In the genomic region with DNA sequence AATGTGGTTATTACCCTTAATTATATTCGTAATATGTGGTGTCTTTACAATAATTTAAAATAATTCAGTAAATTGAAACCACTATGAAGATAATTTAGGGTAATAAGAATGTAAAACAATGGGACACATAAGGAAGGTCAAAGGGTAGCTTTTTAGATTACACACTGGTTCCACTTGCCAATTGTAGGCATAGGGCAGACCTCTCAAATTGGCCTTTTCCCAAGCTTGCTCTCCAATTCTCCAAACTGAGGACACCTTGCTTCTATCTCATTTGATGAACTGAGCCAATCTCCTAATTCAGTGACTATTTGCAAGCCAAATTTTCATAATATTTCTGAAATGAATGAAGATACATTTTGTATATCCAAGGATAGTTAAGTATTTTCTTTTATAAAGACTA, we compare ENCODE assay signal across 38 cellular contexts.
"Had no signal": no experiment of that assay in that cellular context is flagged by ENCODE, and none has a peak within 500 bp of the region (broad histone marks: within the 10 kb centered on the region; RNA-seq: fewer than 3 reads in every experiment).

No MANE protein-coding gene starts in this region.

- H3K36me3 Mint-ChIP-seq: activated CD4-positive, alpha-beta memory T cell treated with anti-CD3 and anti-CD28 coated beads for 36 hours; activated naive CD4-positive, alpha-beta T cell treated with anti-CD3 and anti-CD28 coated beads, Interleukin-2, amount 50 U/mL, for 72 hours; activated naive CD8-positive, alpha-beta T cell treated with anti-CD3 and anti-CD28 coated beads for 36 hours had no signal

- H3K27me3 Mint-ChIP-seq: activated B cell treated with CpG ODN at 0.5 μM for 24 hours; activated CD4-positive, alpha-beta memory T cell treated with anti-CD3 and anti-CD28 coated beads for 36 hours; activated CD4-positive, alpha-beta T cell treated with anti-CD3 and anti-CD28 coated beads, Interleukin-2, amount 10 ng/mL, durations not matched to agents 24 days and 14 days; activated CD8-positive, alpha-beta T cell treated with anti-CD3 and anti-CD28 coated beads for 36 hours; activated naive CD8-positive, alpha-beta T cell treated with anti-CD3 and anti-CD28 coated beads for 36 hours; activated T-helper 17 cell treated with anti-CD3 and anti-CD28 coated beads, Interleukin-2, amount 50 U/mL, for 72 hours had no signal

- H3K9me3 Mint-ChIP-seq: activated B cell treated with CpG ODN at 0.5 μM for 24 hours; activated CD4-positive, alpha-beta memory T cell treated with anti-CD3 and anti-CD28 coated beads for 36 hours; activated CD4-positive, alpha-beta T cell treated with anti-CD3 and anti-CD28 coated beads, Interleukin-2, amount 10 ng/mL, durations not matched to agents 24 days and 14 days; activated CD8-positive, alpha-beta T cell treated with anti-CD3 and anti-CD28 coated beads for 36 hours; activated naive CD4-positive, alpha-beta T cell treated with anti-CD3 and anti-CD28 coated beads for 36 hours; activated naive CD8-positive, alpha-beta T cell treated with anti-CD3 and anti-CD28 coated beads for 36 hours; activated T-cell treated with anti-CD3 and anti-CD28 coated beads, Interleukin-2, amount 50 U/mL, for 4 hours; activated T-cell treated with anti-CD3 and anti-CD28 coated beads, Interleukin-2, amount 50 U/mL, for 72 hours; activated T-helper 1 cell treated with anti-CD3 and anti-CD28 coated beads, Interleukin-12 subunit alpha, Interleukin-12 subunit beta, Interleukin-2, Interleukin-4 antibody, amounts not matched to agents 30 ng/mL and 10 ng/mL and 1 ng/mL, durations not matched to agents 14 hours and 24 hours and 36 hours; activated T-helper 17 cell treated with anti-CD3 and anti-CD28 coated beads, Interleukin-2, amount 50 U/mL, for 72 hours; T-helper 1 cell treated with Interleukin-12 subunit alpha and Interleukin-12 subunit beta and Interleukin-4 antibody, amounts not matched to agents 30 μg/mL and 1 μg/mL, for 36 hours; T-helper 2 cell treated with Interferon-gamma antibody and Interleukin-4, amounts not matched to agents 5 μg/mL and 100 μg/mL, for 36 hours had no signal

- H3K27ac Mint-ChIP-seq: activated B cell treated with CpG ODN at 0.5 μM for 24 hours; activated CD4-positive, alpha-beta memory T cell treated with anti-CD3 and anti-CD28 coated beads for 36 hours; activated CD4-positive, alpha-beta T cell treated with anti-CD3 and anti-CD28 coated beads, Interleukin-2, amount 10 ng/mL, durations not matched to agents 24 days and 14 days; activated CD8-positive, alpha-beta T cell treated with anti-CD3 and anti-CD28 coated beads for 36 hours; activated naive CD4-positive, alpha-beta T cell treated with anti-CD3 and anti-CD28 coated beads for 36 hours; activated naive CD4-positive, alpha-beta T cell treated with anti-CD3 and anti-CD28 coated beads, Interleukin-2, amount 50 U/mL, for 72 hours; activated naive CD8-positive, alpha-beta T cell treated with anti-CD3 and anti-CD28 coated beads for 36 hours; activated T-cell treated with anti-CD3 and anti-CD28 coated beads, Interleukin-2, amount 50 U/mL, for 72 hours; activated T-helper 1 cell treated with anti-CD3 and anti-CD28 coated beads, Interleukin-12 subunit alpha, Interleukin-12 subunit beta, Interleukin-2, Interleukin-4 antibody, amounts not matched to agents 30 ng/mL and 10 ng/mL and 1 ng/mL, durations not matched to agents 14 hours and 24 hours and 36 hours; activated T-helper 17 cell treated with anti-CD3 and anti-CD28 coated beads, Interleukin-2, amount 50 U/mL, for 72 hours; T-helper 1 cell treated with Interleukin-12 subunit alpha and Interleukin-12 subunit beta and Interleukin-4 antibody, amounts not matched to agents 30 μg/mL and 1 μg/mL, for 36 hours; T-helper 2 cell treated with Interferon-gamma antibody and Interleukin-4, amounts not matched to agents 5 μg/mL and 100 μg/mL, for 36 hours had no signal

- H3K4me1 ChIP-seq: adrenal gland, body of pancreas, breast epithelium had no signal

- H3K9me3 ChIP-seq: adrenal gland, body of pancreas, breast epithelium had no signal

- H3K27me3 ChIP-seq: adrenal gland, body of pancreas, brain microvascular endothelial cell, breast epithelium had no signal

- H3K4me1 Mint-ChIP-seq: activated CD4-positive, alpha-beta T cell treated with anti-CD3 and anti-CD28 coated beads, Interleukin-2, amount 10 ng/mL, durations not matched to agents 24 days and 14 days; activated naive CD8-positive, alpha-beta T cell treated with anti-CD3 and anti-CD28 coated beads for 36 hours; activated T-helper 17 cell treated with anti-CD3 and anti-CD28 coated beads, Interleukin-2, amount 50 U/mL, for 72 hours had no signal

- H3K4me3 ChIP-seq: adrenal gland, body of pancreas, breast epithelium had no signal

- DNase-seq: activated B cell treated with CpG ODN at 0.5 μM for 24 hours; activated CD4-positive, alpha-beta memory T cell treated with anti-CD3 and anti-CD28 coated beads for 36 hours; activated CD4-positive, alpha-beta T cell treated with anti-CD3 and anti-CD28 coated beads for 4 hours; activated CD4-positive, alpha-beta T cell treated with anti-CD3 and anti-CD28 coated beads, Interleukin-2, amount 10 ng/mL, durations not matched to agents 24 days and 14 days; activated CD4-positive, alpha-beta T cell treated with anti-CD3 and anti-CD28 coated beads, Interleukin-2, amount 50 U/mL, for 1 hour; activated CD4-positive, alpha-beta T cell treated with anti-CD3 and anti-CD28 coated beads, Interleukin-2, amount 50 U/mL, for 4 hours; activated CD4-positive, CD25-positive, alpha-beta regulatory T cell treated with anti-CD3 and anti-CD28 coated beads, Interleukin-2, amount 50 U/mL, for 72 hours; activated CD8-positive, alpha-beta memory T cell treated with anti-CD3 and anti-CD28 coated beads, Interleukin-2, amount 50 U/mL, for 4 hours; activated CD8-positive, alpha-beta T cell treated with anti-CD3 and anti-CD28 coated beads for 36 hours; activated effector memory CD4-positive, alpha-beta T cell treated with anti-CD3 and anti-CD28 coated beads, Interleukin-2, amount 50 U/mL, for 16 hours; activated gamma-delta T cell treated with Interleukin-2 at 50 U/mL for 16 hours; activated naive CD4-positive, alpha-beta T cell; activated naive CD4-positive, alpha-beta T cell treated with anti-CD3 and anti-CD28 coated beads for 36 hours; activated naive CD4-positive, alpha-beta T cell treated with anti-CD3 and anti-CD28 coated beads, Interleukin-2, amount 50 U/mL, for 16 hours; activated naive CD8-positive, alpha-beta T cell treated with anti-CD3 and anti-CD28 coated beads for 36 hours; activated T-cell treated with anti-CD3 and anti-CD28 coated beads for 4 hours; activated T-cell treated with anti-CD3 and anti-CD28 coated beads, Interleukin-2, amount 50 U/mL, for 1 hour; activated T-cell treated with anti-CD3 and anti-CD28 coated beads, Interleukin-2, amount 50 U/mL, for 4 hours; activated T-cell treated with anti-CD3 and anti-CD28 coated beads, Interleukin-2, amount 50 U/mL, for 72 hours; adrenal gland; amniotic stem cell; aorta; body of pancreas; brain microvascular endothelial cell; central memory CD4-positive, alpha-beta T cell; cerebellar nuclear complex; T-helper 1 cell; T-helper 2 cell; T-helper 9 cell had no signal

- H3K27ac ChIP-seq: adrenal gland, body of pancreas, brain microvascular endothelial cell, breast epithelium, VCaP had no signal

- ATAC-seq: activated CD8-positive, alpha-beta T cell treated with anti-CD3 and anti-CD28 coated beads for 36 hours; activated naive CD4-positive, alpha-beta T cell treated with anti-CD3 and anti-CD28 coated beads, Interleukin-2, amount 50 U/mL, for 72 hours; activated T-cell treated with anti-CD3 and anti-CD28 coated beads, Interleukin-2, amount 50 U/mL, for 4 hours; activated T-cell treated with anti-CD3 and anti-CD28 coated beads, Interleukin-2, amount 50 U/mL, for 72 hours; activated T-helper 17 cell treated with anti-CD3 and anti-CD28 coated beads, Interleukin-2, amount 50 U/mL, for 72 hours; body of pancreas had no signal

- FAIRE-seq: astrocyte, TTC549 had no signal

- H3K36me3 ChIP-seq: adrenal gland, brain microvascular endothelial cell, breast epithelium had no signal

- H3K4me3 Mint-ChIP-seq: activated B cell treated with CpG ODN at 0.5 μM for 24 hours; activated CD4-positive, alpha-beta memory T cell treated with anti-CD3 and anti-CD28 coated beads for 36 hours; activated CD4-positive, alpha-beta T cell treated with anti-CD3 and anti-CD28 coated beads, Interleukin-2, amount 10 ng/mL, durations not matched to agents 24 days and 14 days; activated CD8-positive, alpha-beta T cell treated with anti-CD3 and anti-CD28 coated beads for 36 hours; activated naive CD4-positive, alpha-beta T cell treated with anti-CD3 and anti-CD28 coated beads for 36 hours; activated naive CD8-positive, alpha-beta T cell treated with anti-CD3 and anti-CD28 coated beads for 36 hours; activated T-cell treated with anti-CD3 and anti-CD28 coated beads, Interleukin-2, amount 50 U/mL, for 4 hours; activated T-cell treated with anti-CD3 and anti-CD28 coated beads, Interleukin-2, amount 50 U/mL, for 72 hours; activated T-helper 1 cell treated with anti-CD3 and anti-CD28 coated beads, Interleukin-12 subunit alpha, Interleukin-12 subunit beta, Interleukin-2, Interleukin-4 antibody, amounts not matched to agents 30 ng/mL and 10 ng/mL and 1 ng/mL, durations not matched to agents 14 hours and 24 hours and 36 hours; activated T-helper 17 cell treated with anti-CD3 and anti-CD28 coated beads, Interleukin-2, amount 50 U/mL, for 72 hours; T-helper 1 cell treated with Interleukin-12 subunit alpha and Interleukin-12 subunit beta and Interleukin-4 antibody, amounts not matched to agents 30 μg/mL and 1 μg/mL, for 36 hours; T-helper 2 cell treated with Interferon-gamma antibody and Interleukin-4, amounts not matched to agents 5 μg/mL and 100 μg/mL, for 36 hours had no signal
